8 cellular contexts compared by ENCODE assay signal in the genomic region with DNA sequence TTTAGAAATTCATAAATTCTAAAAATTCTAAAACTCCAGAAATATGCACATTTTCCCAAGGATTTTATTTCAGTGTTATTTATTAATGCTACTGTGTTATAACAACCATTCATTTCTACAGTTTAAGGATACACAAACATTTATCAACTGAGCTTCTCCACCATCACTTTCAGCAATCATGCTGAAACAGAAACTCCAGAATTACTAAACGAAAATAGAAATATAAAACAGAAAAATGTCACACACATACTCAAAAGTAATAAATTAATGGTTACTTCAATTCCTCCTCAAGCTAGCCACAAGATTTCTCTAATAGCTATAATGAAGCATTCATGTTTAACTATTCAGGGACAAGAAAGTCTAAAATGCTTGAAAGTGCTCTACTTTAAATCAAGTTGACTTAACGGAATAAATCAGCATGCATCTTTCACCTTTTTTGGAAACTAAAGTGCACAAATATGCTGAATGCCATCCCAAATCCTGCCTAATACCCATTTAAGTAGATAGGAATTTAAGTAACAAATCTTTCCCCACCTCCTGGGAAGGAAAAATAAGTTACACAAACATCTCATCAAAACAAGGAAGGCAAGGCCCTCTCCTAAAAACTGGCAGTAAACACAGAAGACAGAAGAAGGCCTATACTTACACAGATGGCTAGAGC. TPM values are rescaled to one million over a fixed set of nuclear protein-coding genes. Genes with fewer than 3 reads are reported as not detected.
DNase-seq lines count a peak whose midpoint lies in the region; ATAC-seq and TF ChIP-seq lines count a peak whose summit lies in the region.

No MANE protein-coding gene starts in this region.

- no peaks in the 10 kb centered on the region for H3K36me3 ChIP-seq in sigmoid colon

- TF ChIP-seq POLR2A in NB4 (IDR thresholded peaks at IDR 0.05; ENCODE audit: extremely low read depth, insufficient read length): no peak
- no peak for TF ChIP-seq POLR2A in sigmoid colon (IDR thresholded peaks at IDR 0.05)

- intact Hi-C loops in sigmoid colon (cut with DNase I): no loop called here
- intact Hi-C loops in posterior cingulate gyrus (cut with DNase I): no loop called here
- intact Hi-C loops in activated CD4-positive, alpha-beta memory T cell treated with anti-CD3 and anti-CD28 coated beads for 36 hours (cut with micrococcal nuclease): no loop called here

- CTCF ChIA-PET in activated CD4-positive, alpha-beta memory T cell treated with anti-CD3 and anti-CD28 coated beads for 36 hours (lab: Charles Lee): no interaction called here

- TF ChIP-seq EP300 in sigmoid colon (IDR thresholded peaks at IDR 0.05): no peak

- H3K4me1 ChIP-seq in foreskin keratinocyte (peaks cover 23% of the 10 kb centered on the region), sigmoid colon (peaks cover 0 to 32% (median 21%) of the 10 kb centered on the region in 4 donors)

- DNase-seq in NB4 (ENCODE audit: low read depth) (no peak), foreskin keratinocyte (no peak), sigmoid colon (no peak), posterior cingulate gyrus (no peak), NCI-H1092 treated with DMSO at 0.1 percent for 48 hours (lab: John Stamatoyannopoulos, UW) (no peak), NCI-H345 (lab: John Stamatoyannopoulos, UW) (no peak)
- no peak for DNase-seq in activated CD4-positive, alpha-beta memory T cell treated with anti-CD3 and anti-CD28 coated beads for 36 hours

- ATAC-seq in GM18870 (IDR thresholded peaks at IDR 0.05; ENCODE audit: unreplicated experiment) (peak; percentile 48), foreskin keratinocyte (peak; percentile 74)

- H3K27me3 ChIP-seq in foreskin keratinocyte: no peaks in the 10 kb centered on the region
- H3K27me3 ChIP-seq in sigmoid colon: no peaks in the 10 kb centered on the region

- 17 to 39% methylated on average over 2 of the region's 2 CpGs for WGBS in sigmoid colon, 2 donors

- H3K4me3 Mint-ChIP-seq in activated CD4-positive, alpha-beta memory T cell treated with anti-CD3 and anti-CD28 coated beads for 36 hours: no peak overlapping the region

- POLR2A ChIA-PET in activated CD4-positive, alpha-beta memory T cell treated with anti-CD3 and anti-CD28 coated beads for 36 hours (lab: Charles Lee): no interaction called here

- peaks cover 7% of the 10 kb centered on the region for H3K27me3 Mint-ChIP-seq in activated CD4-positive, alpha-beta memory T cell treated with anti-CD3 and anti-CD28 coated beads for 36 hours

- H3K9me3 ChIP-seq in sigmoid colon: no peaks in the 10 kb centered on the region

- peaks cover 4% of the 10 kb centered on the region for H3K9me3 Mint-ChIP-seq in activated CD4-positive, alpha-beta memory T cell treated with anti-CD3 and anti-CD28 coated beads for 36 hours

- H3K36me3 Mint-ChIP-seq in activated CD4-positive, alpha-beta memory T cell treated with anti-CD3 and anti-CD28 coated beads for 36 hours: peaks cover under 1% of the 10 kb centered on the region

- H3K27ac Mint-ChIP-seq in activated CD4-positive, alpha-beta memory T cell treated with anti-CD3 and anti-CD28 coated beads for 36 hours: no peak overlapping the region

- peaks cover 28% of the 10 kb centered on the region for H3K4me1 Mint-ChIP-seq in activated CD4-positive, alpha-beta memory T cell treated with anti-CD3 and anti-CD28 coated beads for 36 hours (ENCODE audit: low read depth)

- H3K4me3 ChIP-seq in NB4 (ENCODE audit: low read depth, low read length) (peak overlapping the region; percentile 67), sigmoid colon (peak overlapping the region; percentile 37 to 54 (median 51))

- TF ChIP-seq CTCF in NB4 (IDR thresholded peaks at IDR 0.05; ENCODE audit: low read depth, low read length) (no peak), foreskin keratinocyte (conservative IDR thresholded peaks at IDR 0.05) (no peak), sigmoid colon (IDR thresholded peaks at IDR 0.05) (no peak)

- peak overlapping the region; percentile 13 for H3K27ac ChIP-seq in foreskin keratinocyte
- peak overlapping the region; percentile 71 to 81 (median 74) for H3K27ac ChIP-seq in sigmoid colon

RNA-seq across cellular contexts. Expression of a gene that starts 0.6 kb away (rescaled TPM):
- total RNA-seq in foreskin keratinocyte: 6.0 and 7.0 TPM in 2 replicates
- polyA plus RNA-seq in foreskin keratinocyte: 2.2 and 2.8 TPM in 2 replicates
- total RNA-seq in sigmoid colon: 10 to 100 TPM; 41.1 to 49.7 (median 47.3) TPM
- 10 to 100 TPM in 2 of 3 donors, 1 to 10 TPM in 1; 9.9 to 14.8 (median 10.8) TPM for polyA plus RNA-seq in sigmoid colon
- 1 to 10 TPM; 2.3 to 2.6 TPM for total RNA-seq in activated CD4-positive, alpha-beta memory T cell treated with anti-CD3 and anti-CD28 coated beads for 36 hours

RNA-seq across cellular contexts. Expression of a gene that starts 54.9 kb away (rescaled TPM):
- total RNA-seq in foreskin keratinocyte: 9.7 and 11.0 TPM in 2 replicates
- polyA plus RNA-seq in foreskin keratinocyte: 4.3 and 5.9 TPM in 2 replicates
- total RNA-seq in sigmoid colon: 1 to 10 TPM; 1.4 to 2.6 (median 1.5) TPM
- polyA plus RNA-seq in sigmoid colon: 1 to 10 TPM; 2.3 to 3.3 (median 2.4) TPM
- 1 to 10 TPM; 1.1 to 1.4 TPM for total RNA-seq in activated CD4-positive, alpha-beta memory T cell treated with anti-CD3 and anti-CD28 coated beads for 36 hours
